In the genomic region with DNA sequence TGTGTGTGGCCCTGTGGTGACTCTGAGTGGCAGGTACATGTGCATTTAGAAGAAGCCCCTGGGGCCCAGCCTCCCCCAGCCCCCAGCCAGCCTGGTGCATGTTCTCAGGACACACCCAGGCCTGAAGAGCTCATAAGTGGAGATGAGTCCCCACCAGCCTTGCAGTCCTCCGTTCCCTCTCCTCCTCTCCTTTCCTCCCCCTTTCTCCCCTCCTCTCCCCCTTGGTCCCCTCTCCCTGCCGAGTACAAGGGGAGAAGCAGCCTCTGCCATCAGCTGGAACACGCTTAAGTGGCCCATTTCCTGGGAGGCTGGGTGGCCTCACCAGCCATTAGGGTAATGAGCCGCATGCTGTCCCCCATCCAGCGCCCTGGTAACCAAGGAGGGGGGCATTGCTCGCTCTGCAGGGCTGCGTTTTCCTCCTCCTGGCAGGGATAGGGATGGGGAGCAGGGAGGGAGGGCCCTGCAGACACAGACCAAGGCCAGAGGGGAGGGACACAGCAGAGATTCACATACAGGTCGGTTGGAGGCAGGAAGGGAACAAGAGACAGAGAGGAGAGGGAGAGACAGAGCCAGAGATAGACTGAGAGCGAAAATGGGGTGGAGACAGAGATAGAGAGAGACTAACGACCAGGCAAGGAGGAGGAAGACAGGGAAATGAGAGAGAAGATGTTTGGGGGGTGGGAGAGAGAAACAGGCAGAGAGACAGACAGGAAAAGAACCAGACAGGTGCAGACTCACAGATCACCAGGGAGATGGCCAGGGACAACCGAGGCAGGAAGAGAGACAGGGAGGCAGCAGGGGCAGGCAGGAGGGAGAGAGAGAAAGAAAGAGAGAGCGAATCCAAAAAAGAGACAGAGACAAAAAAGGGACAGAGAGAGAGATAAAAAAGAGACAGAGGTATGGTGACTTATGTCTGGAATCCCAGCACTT, we compare ENCODE assay signal across 13 cellular contexts. TPM values are rescaled to one million over a fixed set of nuclear protein-coding genes. Genes with fewer than 3 reads are reported as not detected.
A peak's percentile ranks its signal among the peaks of the same experiment; 100 is the strongest.
DNase-seq lines count a peak whose midpoint lies in the region; ATAC-seq and TF ChIP-seq lines count a peak whose summit lies in the region.
"Had no signal": no experiment of that assay in that cellular context is flagged by ENCODE, and none has a peak within 500 bp of the region (broad histone marks: within the 10 kb centered on the region; RNA-seq: fewer than 3 reads in every experiment).

No MANE protein-coding gene starts in this region.

- H3K4me1 Mint-ChIP-seq in glutamatergic neuron (ENCODE audit: low read depth, unreplicated experiment) = peaks cover 4% of the 10 kb centered on the region
- no peaks in the 10 kb centered on the region for H3K4me1 Mint-ChIP-seq in activated CD4-positive, alpha-beta T cell treated with anti-CD3 and anti-CD28 coated beads for 36 hours

- POLR2A ChIA-PET in activated CD4-positive, alpha-beta T cell treated with anti-CD3 and anti-CD28 coated beads for 36 hours (lab: Charles Lee) = no interaction called here

- H3K9me3 ChIP-seq in suprapubic skin = no peaks in the 10 kb centered on the region
- H3K9me3 ChIP-seq in GM23248 (ENCODE audit: low read depth) = no peaks in the 10 kb centered on the region

- TF ChIP-seq POLR2A in suprapubic skin (IDR thresholded peaks at IDR 0.05) = no peak

- H3F3A ChIP-seq in GM23248 (ENCODE audit: insufficient read depth) = peaks cover 9% of the 10 kb centered on the region

- peaks cover 8% of the 10 kb centered on the region for H3K27me3 ChIP-seq in suprapubic skin
- H3K27me3 ChIP-seq in GM23248 (replicated peaks; ENCODE audit: insufficient read depth) = no peaks in the 10 kb centered on the region

- no peak overlapping the region for H3K9ac ChIP-seq in GM23248

- WGBS in suprapubic skin = 43% methylated on average over 12 of the region's 12 CpGs
- 26 to 30% methylated on average over 10 to 12 of the region's 12 CpGs for WGBS in GM23248 (ENCODE audit: low coverage in 1 of 2, low lambda C conversion rate in 2 of 2, missing lambda C conversion rate in 2 of 2), 2 experiments

- no peak for TF ChIP-seq EP300 in suprapubic skin (IDR thresholded peaks at IDR 0.05)

- H2AFZ ChIP-seq in GM23248 = no peak overlapping the region

- H3K27me3 Mint-ChIP-seq in glutamatergic neuron (ENCODE audit: unreplicated experiment) = peaks cover 5% of the 10 kb centered on the region
- peaks cover 17% of the 10 kb centered on the region for H3K27me3 Mint-ChIP-seq in activated CD4-positive, alpha-beta T cell treated with anti-CD3 and anti-CD28 coated beads for 36 hours

- DNase-seq in NCI-H146 (lab: John Stamatoyannopoulos, UW) = peak; percentile 58
- DNase-seq in NCI-H146 treated with DMSO at 0.1 percent for 48 hours (lab: John Stamatoyannopoulos, UW; ENCODE audit: unreplicated experiment) = no peak
- peak; percentile 82 for DNase-seq in NCI-H510A (lab: John Stamatoyannopoulos, UW)
- DNase-seq in glutamatergic neuron = peak; percentile 68
- DNase-seq in suprapubic skin (ENCODE audit: low spot score in 2 of 2) = no peak
- DNase-seq in activated CD4-positive, alpha-beta T cell treated with anti-CD3 and anti-CD28 coated beads for 36 hours = no peak
- DNase-seq in GM23248 = no peak
- no peak for DNase-seq in NCI-H1694 treated with DMSO at 0.1 percent for 48 hours (lab: John Stamatoyannopoulos, UW)
- DNase-seq: cerebellar nuclear complex; NCI-H1048; SHP77; stimulated activated naive CD4-positive, alpha-beta T cell treated with Interleukin-2 at 50 U/mL for 16 hours had no signal

- H3K36me3 ChIP-seq in suprapubic skin (no peaks in the 10 kb centered on the region), GM23248 (ENCODE audit: low read depth) (no peaks in the 10 kb centered on the region)

- H3K27ac ChIP-seq in suprapubic skin (peak overlapping the region; percentile 55), GM23248 (no peak overlapping the region)
- H3K27ac ChIP-seq: 22Rv1 had no signal

- ATAC-seq in activated CD4-positive, alpha-beta T cell treated with anti-CD3 and anti-CD28 coated beads for 36 hours = no peak

- peaks cover 7% of the 10 kb centered on the region for H3K9me3 Mint-ChIP-seq in glutamatergic neuron (ENCODE audit: unreplicated experiment)
- H3K9me3 Mint-ChIP-seq in activated CD4-positive, alpha-beta T cell treated with anti-CD3 and anti-CD28 coated beads for 36 hours (ENCODE audit: low read depth) = no peaks in the 10 kb centered on the region

- no peak overlapping the region for H3K27ac Mint-ChIP-seq in glutamatergic neuron (ENCODE audit: unreplicated experiment)
- H3K27ac Mint-ChIP-seq in activated CD4-positive, alpha-beta T cell treated with anti-CD3 and anti-CD28 coated beads for 36 hours = no peak overlapping the region

- H3K4me3 ChIP-seq in suprapubic skin (no peak overlapping the region), GM23248 (no peak overlapping the region)

- no peaks in the 10 kb centered on the region for H4K20me1 ChIP-seq in GM23248 (ENCODE audit: insufficient read depth)

- no peak for TF ChIP-seq CTCF in glutamatergic neuron (IDR thresholded peaks at IDR 0.05; ENCODE audit: partially characterized antibody, unreplicated experiment)
- TF ChIP-seq CTCF in suprapubic skin (IDR thresholded peaks at IDR 0.05) = no peak

- H3K4me2 ChIP-seq in GM23248 (ENCODE audit: unreplicated experiment) = no peak overlapping the region

- H3K79me2 ChIP-seq in GM23248 (ENCODE audit: insufficient read depth) = no peaks in the 10 kb centered on the region

- H3K36me3 Mint-ChIP-seq in glutamatergic neuron (ENCODE audit: unreplicated experiment) = no peaks in the 10 kb centered on the region
- H3K36me3 Mint-ChIP-seq in activated CD4-positive, alpha-beta T cell treated with anti-CD3 and anti-CD28 coated beads for 36 hours (ENCODE audit: low read depth) = no peaks in the 10 kb centered on the region

- intact Hi-C loops in activated CD4-positive, alpha-beta T cell treated with anti-CD3 and anti-CD28 coated beads for 36 hours (cut with DNase I, micrococcal nuclease) = no loop called here

- H3K4me1 ChIP-seq in suprapubic skin (peaks cover 16% of the 10 kb centered on the region), GM23248 (ENCODE audit: insufficient read depth) (peaks cover 14% of the 10 kb centered on the region)

- H3K4me3 Mint-ChIP-seq in glutamatergic neuron (ENCODE audit: unreplicated experiment) = no peak overlapping the region
- H3K4me3 Mint-ChIP-seq in activated CD4-positive, alpha-beta T cell treated with anti-CD3 and anti-CD28 coated beads for 36 hours = no peak overlapping the region

- in situ Hi-C loops in GM23248 (cut with MboI) = no loop called here

- CTCF ChIA-PET in activated CD4-positive, alpha-beta T cell treated with anti-CD3 and anti-CD28 coated beads for 36 hours (lab: Charles Lee) = interaction anchor here (1.1 kb wide), 1 partner anchor 41 kb away, joined by 3 read pairs; no protein-coding TSS in a partner anchor

- H3K9me2 ChIP-seq in GM23248 (ENCODE audit: insufficient read depth) = no peaks in the 10 kb centered on the region

RNA-seq across cellular contexts. Expression of gene DPP9, which starts 19.3 kb away (rescaled TPM):
- total RNA-seq in glutamatergic neuron (ENCODE audit: unreplicated experiment) (44.8 TPM), suprapubic skin (100 to 1,000 TPM in 2 of 4 donors, 10 to 100 TPM in 2; 51.2 to 126 (median 84.1) TPM)
- 10 to 100 TPM; 49.2 to 51.3 TPM for total RNA-seq in activated CD4-positive, alpha-beta T cell treated with anti-CD3 and anti-CD28 coated beads for 36 hours
- 50.3 and 82.2 TPM in 2 replicates for total RNA-seq in GM23248 (2014; rRNA removed; shearing (Covaris generic))
- 33.0 and 37.0 TPM in 2 replicates for polyA plus RNA-seq in GM23248 (2016; fragmentation: Nextera tagmentation; extraction: Ambion mirVana)

RNA-seq across cellular contexts. Expression of gene FEM1A, which starts 48.6 kb away (rescaled TPM):
- total RNA-seq in glutamatergic neuron (ENCODE audit: unreplicated experiment) (11.3 TPM), suprapubic skin (10 to 100 TPM; 29.6 to 51.8 (median 41.1) TPM)
- total RNA-seq in activated CD4-positive, alpha-beta T cell treated with anti-CD3 and anti-CD28 coated beads for 36 hours = 10 to 100 TPM in 1 of 2 experiments, 1 to 10 TPM in 1; 9.2 to 10.6 TPM
- 11.0 and 11.1 TPM in 2 replicates for total RNA-seq in GM23248 (2014; rRNA removed; shearing (Covaris generic))
- 1.1 and 1.3 TPM in 2 replicates for polyA plus RNA-seq in GM23248 (2016; fragmentation: Nextera tagmentation; extraction: Ambion mirVana)

Comparison
In these comparisons a context has a peak if more than half of its experiments do, and no peak if none do; other contexts are left out.
1. DNase-seq: peak in NCI-H146 (single experiment), NCI-H510A (single experiment) and glutamatergic neuron (single experiment); none in NCI-H146 treated with DMSO at 0.1 percent for 48 hours (single experiment), suprapubic skin (0 of 2), activated CD4-positive, alpha-beta T cell treated with anti-CD3 and anti-CD28 coated beads for 36 hours (single experiment), GM23248 (single experiment) and NCI-H1694 treated with DMSO at 0.1 percent for 48 hours (single experiment).